Comparison of ENCODE assay signal across 14 cellular contexts in the genomic region with DNA sequence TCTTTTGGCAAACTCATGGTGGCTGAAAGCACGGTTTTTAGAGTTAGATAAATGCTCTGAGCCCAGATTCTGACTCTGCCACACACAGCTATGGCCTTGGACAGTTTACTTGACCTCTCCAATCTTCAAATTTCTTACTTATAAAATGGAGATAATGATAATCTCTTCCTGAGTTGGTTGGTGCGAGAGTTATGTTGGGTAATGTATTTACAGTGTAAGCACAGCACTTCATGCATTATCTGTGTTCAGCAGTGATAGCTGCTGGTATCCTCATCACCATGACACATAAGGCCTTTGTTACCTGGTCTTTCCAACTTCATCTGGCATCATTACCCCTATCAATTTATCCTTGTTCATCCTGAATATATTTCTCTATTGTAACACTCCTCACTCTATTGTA.
DNase-seq lines count a peak whose midpoint lies in the region; ATAC-seq and TF ChIP-seq lines count a peak whose summit lies in the region.
"Had no signal": no experiment of that assay in that cellular context is flagged by ENCODE, and none has a peak within 500 bp of the region (broad histone marks: within the 10 kb centered on the region; RNA-seq: fewer than 3 reads in every experiment).

No MANE protein-coding gene starts in this region.

- no peaks in the 10 kb centered on the region for H3K27me3 ChIP-seq in adipocyte (replicated peaks; ENCODE audit: control insufficient read depth, insufficient read depth, low read length)
- no peaks in the 10 kb centered on the region for H3K27me3 ChIP-seq in suprapubic skin
- H3K27me3 ChIP-seq: BE2C had no signal

- no peak for DNase-seq in adipocyte (ENCODE audit: low read depth)
- no peak for DNase-seq in left lobe of liver (ENCODE audit: low spot score)
- DNase-seq in suprapubic skin (ENCODE audit: low spot score in 2 of 2): no peak
- no peak for DNase-seq in KG1 (lab: John Stamatoyannopoulos, UW)
- no peak for DNase-seq in dermis blood vessel endothelial cell
- DNase-seq: ACHN; BE2C; C1 segment of cervical spinal cord; Caco-2; CD4-positive, alpha-beta T cell; GOT3; H9 had no signal

- ATAC-seq in left lobe of liver (peak; percentile 38), GM18858 (IDR thresholded peaks at IDR 0.05; ENCODE audit: unreplicated experiment) (no peak)
- ATAC-seq: K562 had no signal

- H3K9me3 ChIP-seq in adipocyte (ENCODE audit: control insufficient read depth, low read length): peaks cover 3% of the 10 kb centered on the region
- no peaks in the 10 kb centered on the region for H3K9me3 ChIP-seq in suprapubic skin
- H3K9me3 ChIP-seq: BE2C, Caco-2 had no signal

- peak overlapping the region; percentile 4 for H3K27ac ChIP-seq in suprapubic skin

- TF ChIP-seq CTCF in suprapubic skin (IDR thresholded peaks at IDR 0.05): no peak

- H3K4me3 ChIP-seq in adipocyte (ENCODE audit: low read length) (peak overlapping the region; percentile 49), suprapubic skin (no peak overlapping the region)
- H3K4me3 ChIP-seq: K562 had no signal

- no peak for TF ChIP-seq POLR2A in suprapubic skin (IDR thresholded peaks at IDR 0.05)

- H3K4me1 ChIP-seq in adipocyte (ENCODE audit: control insufficient read depth, insufficient read depth, low read length) (peaks cover 39% of the 10 kb centered on the region), suprapubic skin (peaks cover 34% of the 10 kb centered on the region)
- H3K4me1 ChIP-seq: BE2C had no signal

- H3K9ac ChIP-seq in adipocyte (ENCODE audit: low read length): peak overlapping the region; percentile 66

- 69% methylated on average over 2 of the region's 2 CpGs for WGBS in suprapubic skin

- H3K36me3 ChIP-seq in adipocyte (ENCODE audit: control insufficient read depth, insufficient read depth, low read length, severe bottlenecking) (no peaks in the 10 kb centered on the region), suprapubic skin (no peaks in the 10 kb centered on the region)
- H3K36me3 ChIP-seq: BE2C had no signal

- no peak for TF ChIP-seq EP300 in suprapubic skin (IDR thresholded peaks at IDR 0.05)
